1 cellular context compared by ENCODE assay signal in the genomic region with DNA sequence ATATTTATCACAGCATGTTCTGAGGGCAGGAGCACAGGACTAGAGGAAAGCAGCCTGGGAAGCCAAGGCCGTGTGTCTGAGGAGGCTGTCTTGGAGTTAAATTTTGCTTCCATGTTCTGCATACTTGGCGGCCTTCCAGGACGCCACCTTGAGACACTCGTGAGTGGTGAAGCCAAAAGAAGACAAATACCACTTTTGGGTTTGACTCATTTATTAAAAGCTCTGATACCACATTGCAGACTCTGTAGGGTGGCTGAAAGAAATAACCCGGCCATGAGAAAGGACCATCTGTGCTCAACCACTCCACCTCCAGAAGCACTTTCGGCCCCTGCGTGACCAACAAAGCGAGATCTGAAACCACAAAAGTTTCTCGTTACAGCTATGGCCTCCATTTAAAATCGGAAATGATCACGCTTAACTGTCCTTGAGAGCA.
TF ChIP-seq lines count a peak whose summit lies in the region.

No MANE protein-coding gene starts in this region.

TF ChIP-seq in GM12878, 131 proteins besides CTCF, POLR2A, EP300 and RAD21 (continued from another document and continues in another):
- TF ChIP-seq CEBPZ (IDR thresholded peaks at IDR 0.05; ENCODE audit: low read depth, low read length) (no peak), RUNX3 (IDR thresholded peaks at IDR 0.05; ENCODE audit: low read length) (peak; percentile 98), POLR2AphosphoS2 (IDR thresholded peaks at IDR 0.05; ENCODE audit: low read depth, low read length) (no peak), CEBPB (IDR thresholded peaks at IDR 0.05; ENCODE audit: borderline replicate concordance in 1 of 2, low read depth in 2 of 2, low read length in 2 of 2) (no peak), YBX1 (IDR thresholded peaks at IDR 0.05) (no peak), TARDBP (IDR thresholded peaks at IDR 0.05; ENCODE audit: borderline replicate concordance) (no peak), NFXL1 (IDR thresholded peaks at IDR 0.05; ENCODE audit: borderline replicate concordance) (no peak), YY1 (IDR thresholded peaks at IDR 0.05; ENCODE audit: low read depth, low read length) (0 out of 2 replicates have a peak, but pooled peaks have one; percentile 47), HDAC6 (IDR thresholded peaks at IDR 0.05; ENCODE audit: unreplicated experiment) (no peak), GATAD2B (conservative IDR thresholded peaks at IDR 0.05; ENCODE audit: low read depth) (no peak), ZBED1 (IDR thresholded peaks at IDR 0.05; ENCODE audit: borderline replicate concordance) (no peak), TCF12 (IDR thresholded peaks at IDR 0.05; ENCODE audit: low read depth, low read length) (peak; percentile 86), ESRRA (IDR thresholded peaks at IDR 0.05; ENCODE audit: low read length) (no peak), BACH1 (IDR thresholded peaks at IDR 0.05; ENCODE audit: borderline replicate concordance) (no peak), HSF1 (IDR thresholded peaks at IDR 0.05; ENCODE audit: low read depth, low read length) (no peak), SIN3A (IDR thresholded peaks at IDR 0.05; ENCODE audit: low read depth, low read length) (no peak), IKZF1 (conservative IDR thresholded peaks at IDR 0.05) (peak; percentile 68), RAD51 (IDR thresholded peaks at IDR 0.05) (no peak), ASH2L (IDR thresholded peaks at IDR 0.05; ENCODE audit: borderline replicate concordance, low read depth) (no peak), MTA3 (IDR thresholded peaks at IDR 0.05; ENCODE audit: borderline replicate concordance, low read length) (peak; percentile 75; the same call in 1 of the 2 replicates), STAT1 (conservative IDR thresholded peaks at IDR 0.05) (no peak), SUZ12 (IDR thresholded peaks at IDR 0.05; ENCODE audit: unreplicated experiment) (no peak), NBN (IDR thresholded peaks at IDR 0.05) (0 out of 2 replicates have a peak, but pooled peaks have one; percentile 55), ZBTB11 (CRISPR knock-in tag; IDR thresholded peaks at IDR 0.05) (no peak), SPI1 (IDR thresholded peaks at IDR 0.05; ENCODE audit: borderline replicate concordance, insufficient read depth, low read depth, low read length) (no peak), IKZF2 (IDR thresholded peaks at IDR 0.05) (peak; percentile 63 to 66), TAF1 (IDR thresholded peaks at IDR 0.05; ENCODE audit: borderline replicate concordance, low read depth, low read length) (0 out of 2 replicates have a peak, but pooled peaks have one; percentile 20), CHD4 (IDR thresholded peaks at IDR 0.05) (no peak), CBFB (IDR thresholded peaks at IDR 0.05; ENCODE audit: low read depth) (peak; percentile 77; the same call in 1 of the 2 replicates), POLR2AphosphoS5 (IDR thresholded peaks at IDR 0.05; ENCODE audit: low read length) (no peak), SRF (IDR thresholded peaks at IDR 0.05; ENCODE audit: low read depth in 2 of 2, low read length in 2 of 2) (no peak), SMARCA5 (IDR thresholded peaks at IDR 0.05) (no peak), IRF5 (IDR thresholded peaks at IDR 0.05; ENCODE audit: borderline replicate concordance) (peak; percentile 45; the same call in 1 of the 2 replicates), HDGF (IDR thresholded peaks at IDR 0.05) (no peak), MTA2 (IDR thresholded peaks at IDR 0.05; ENCODE audit: low read depth) (peak; percentile 88)
- TF ChIP-seq, protein P1, sequence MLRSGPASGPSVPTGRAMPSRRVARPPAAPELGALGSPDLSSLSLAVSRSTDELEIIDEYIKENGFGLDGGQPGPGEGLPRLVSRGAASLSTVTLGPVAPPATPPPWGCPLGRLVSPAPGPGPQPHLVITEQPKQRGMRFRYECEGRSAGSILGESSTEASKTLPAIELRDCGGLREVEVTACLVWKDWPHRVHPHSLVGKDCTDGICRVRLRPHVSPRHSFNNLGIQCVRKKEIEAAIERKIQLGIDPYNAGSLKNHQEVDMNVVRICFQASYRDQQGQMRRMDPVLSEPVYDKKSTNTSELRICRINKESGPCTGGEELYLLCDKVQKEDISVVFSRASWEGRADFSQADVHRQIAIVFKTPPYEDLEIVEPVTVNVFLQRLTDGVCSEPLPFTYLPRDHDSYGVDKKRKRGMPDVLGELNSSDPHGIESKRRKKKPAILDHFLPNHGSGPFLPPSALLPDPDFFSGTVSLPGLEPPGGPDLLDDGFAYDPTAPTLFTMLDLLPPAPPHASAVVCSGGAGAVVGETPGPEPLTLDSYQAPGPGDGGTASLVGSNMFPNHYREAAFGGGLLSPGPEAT (IDR thresholded peaks at IDR 0.05; ENCODE audit: low read depth): peak; percentile 26; the same call in 1 of the 2 replicates
- TF ChIP-seq, protein P2, sequence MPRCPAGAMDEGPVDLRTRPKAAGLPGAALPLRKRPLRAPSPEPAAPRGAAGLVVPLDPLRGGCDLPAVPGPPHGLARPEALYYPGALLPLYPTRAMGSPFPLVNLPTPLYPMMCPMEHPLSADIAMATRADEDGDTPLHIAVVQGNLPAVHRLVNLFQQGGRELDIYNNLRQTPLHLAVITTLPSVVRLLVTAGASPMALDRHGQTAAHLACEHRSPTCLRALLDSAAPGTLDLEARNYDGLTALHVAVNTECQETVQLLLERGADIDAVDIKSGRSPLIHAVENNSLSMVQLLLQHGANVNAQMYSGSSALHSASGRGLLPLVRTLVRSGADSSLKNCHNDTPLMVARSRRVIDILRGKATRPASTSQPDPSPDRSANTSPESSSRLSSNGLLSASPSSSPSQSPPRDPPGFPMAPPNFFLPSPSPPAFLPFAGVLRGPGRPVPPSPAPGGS (IDR thresholded peaks at IDR 0.05; ENCODE audit: borderline replicate concordance, insufficient read depth, low read depth, low read length, poor library complexity, severe bottlenecking): peak; percentile 63
- TF ChIP-seq, protein P3, sequence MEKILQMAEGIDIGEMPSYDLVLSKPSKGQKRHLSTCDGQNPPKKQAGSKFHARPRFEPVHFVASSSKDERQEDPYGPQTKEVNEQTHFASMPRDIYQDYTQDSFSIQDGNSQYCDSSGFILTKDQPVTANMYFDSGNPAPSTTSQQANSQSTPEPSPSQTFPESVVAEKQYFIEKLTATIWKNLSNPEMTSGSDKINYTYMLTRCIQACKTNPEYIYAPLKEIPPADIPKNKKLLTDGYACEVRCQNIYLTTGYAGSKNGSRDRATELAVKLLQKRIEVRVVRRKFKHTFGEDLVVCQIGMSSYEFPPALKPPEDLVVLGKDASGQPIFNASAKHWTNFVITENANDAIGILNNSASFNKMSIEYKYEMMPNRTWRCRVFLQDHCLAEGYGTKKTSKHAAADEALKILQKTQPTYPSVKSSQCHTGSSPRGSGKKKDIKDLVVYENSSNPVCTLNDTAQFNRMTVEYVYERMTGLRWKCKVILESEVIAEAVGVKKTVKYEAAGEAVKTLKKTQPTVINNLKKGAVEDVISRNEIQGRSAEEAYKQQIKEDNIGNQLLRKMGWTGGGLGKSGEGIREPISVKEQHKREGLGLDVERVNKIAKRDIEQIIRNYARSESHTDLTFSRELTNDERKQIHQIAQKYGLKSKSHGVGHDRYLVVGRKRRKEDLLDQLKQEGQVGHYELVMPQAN (conservative IDR thresholded peaks at IDR 0.05): no peak
- TF ChIP-seq, protein P4, sequence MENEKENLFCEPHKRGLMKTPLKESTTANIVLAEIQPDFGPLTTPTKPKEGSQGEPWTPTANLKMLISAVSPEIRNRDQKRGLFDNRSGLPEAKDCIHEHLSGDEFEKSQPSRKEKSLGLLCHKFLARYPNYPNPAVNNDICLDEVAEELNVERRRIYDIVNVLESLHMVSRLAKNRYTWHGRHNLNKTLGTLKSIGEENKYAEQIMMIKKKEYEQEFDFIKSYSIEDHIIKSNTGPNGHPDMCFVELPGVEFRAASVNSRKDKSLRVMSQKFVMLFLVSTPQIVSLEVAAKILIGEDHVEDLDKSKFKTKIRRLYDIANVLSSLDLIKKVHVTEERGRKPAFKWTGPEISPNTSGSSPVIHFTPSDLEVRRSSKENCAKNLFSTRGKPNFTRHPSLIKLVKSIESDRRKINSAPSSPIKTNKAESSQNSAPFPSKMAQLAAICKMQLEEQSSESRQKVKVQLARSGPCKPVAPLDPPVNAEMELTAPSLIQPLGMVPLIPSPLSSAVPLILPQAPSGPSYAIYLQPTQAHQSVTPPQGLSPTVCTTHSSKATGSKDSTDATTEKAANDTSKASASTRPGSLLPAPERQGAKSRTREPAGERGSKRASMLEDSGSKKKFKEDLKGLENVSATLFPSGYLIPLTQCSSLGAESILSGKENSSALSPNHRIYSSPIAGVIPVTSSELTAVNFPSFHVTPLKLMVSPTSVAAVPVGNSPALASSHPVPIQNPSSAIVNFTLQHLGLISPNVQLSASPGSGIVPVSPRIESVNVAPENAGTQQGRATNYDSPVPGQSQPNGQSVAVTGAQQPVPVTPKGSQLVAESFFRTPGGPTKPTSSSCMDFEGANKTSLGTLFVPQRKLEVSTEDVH (IDR thresholded peaks at IDR 0.05; ENCODE audit: low read depth, partially characterized antibody): no peak
